Comparison of ENCODE assay signal across 30 cellular contexts in the genomic region with DNA sequence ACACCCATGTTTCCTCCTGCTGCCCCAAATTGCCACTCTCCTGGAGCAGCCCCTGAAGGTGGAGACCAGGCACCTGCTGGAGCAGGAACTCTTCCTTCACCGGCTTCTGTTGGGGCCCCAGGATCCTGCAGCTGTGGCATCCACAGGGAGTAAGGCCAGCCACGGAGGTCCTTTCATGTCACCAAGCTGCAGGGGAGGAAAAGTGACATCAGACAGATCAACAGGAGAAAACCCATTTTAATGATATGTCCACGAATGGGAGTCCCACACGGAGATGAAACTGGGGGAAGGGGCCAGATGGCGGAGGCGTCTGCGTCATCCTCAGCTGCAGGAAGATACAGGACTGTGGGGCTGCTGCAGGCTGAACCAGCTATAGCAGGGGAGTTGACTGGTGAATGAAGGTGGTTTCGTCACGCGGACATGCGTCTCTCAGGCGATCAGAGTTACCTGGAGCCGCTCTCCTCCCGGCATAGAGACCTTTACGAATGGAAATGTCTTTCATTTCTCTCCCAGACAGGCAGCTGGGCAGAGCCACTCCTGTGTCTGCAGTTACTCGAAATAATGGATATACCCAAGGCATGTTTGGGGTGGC. TPM values are rescaled to one million over a fixed set of nuclear protein-coding genes. Genes with fewer than 3 reads are reported as not detected.
"Had no signal": no experiment of that assay in that cellular context is flagged by ENCODE, and none has a peak within 500 bp of the region (broad histone marks: within the 10 kb centered on the region; RNA-seq: fewer than 3 reads in every experiment).

No MANE protein-coding gene starts in this region.

- H3K27ac Mint-ChIP-seq: activated CD4-positive, alpha-beta T cell treated with anti-CD3 and anti-CD28 coated beads, Interleukin-2, amount 10 ng/mL, durations not matched to agents 24 days and 14 days; activated CD8-positive, alpha-beta memory T cell treated with anti-CD3 and anti-CD28 coated beads, Interleukin-2, amount 10 ng/mL, durations not matched to agents 7 days and 5 days; activated naive CD4-positive, alpha-beta T cell treated with anti-CD3 and anti-CD28 coated beads, Interleukin-2, amount 50 U/mL, for 24 hours; activated T-cell treated with anti-CD3 and anti-CD28 coated beads, Interleukin-2, amount 50 U/mL, for 24 hours; activated T-helper 1 cell treated with anti-CD3 and anti-CD28 coated beads, Interleukin-12 subunit alpha, Interleukin-12 subunit beta, Interleukin-2, Interleukin-4 antibody, amounts not matched to agents 30 ng/mL and 10 ng/mL and 1 ng/mL, durations not matched to agents 14 hours and 24 hours and 36 hours; T-helper 1 cell treated with Interleukin-12 subunit alpha and Interleukin-12 subunit beta and Interleukin-4 antibody, amounts not matched to agents 30 μg/mL and 1 μg/mL, for 36 hours had no signal

- H3K4me3 Mint-ChIP-seq: activated B cell treated with CpG ODN at 0.5 μM for 24 hours; activated CD4-positive, alpha-beta T cell treated with anti-CD3 and anti-CD28 coated beads, Interleukin-2, amount 10 ng/mL, durations not matched to agents 24 days and 14 days; activated CD8-positive, alpha-beta memory T cell treated with anti-CD3 and anti-CD28 coated beads, Interleukin-2, amount 10 ng/mL, durations not matched to agents 7 days and 5 days; activated naive CD4-positive, alpha-beta T cell treated with anti-CD3 and anti-CD28 coated beads, Interleukin-2, amount 50 U/mL, for 24 hours; activated T-cell treated with anti-CD3 and anti-CD28 coated beads, Interleukin-2, amount 50 U/mL, for 24 hours; activated T-helper 1 cell treated with anti-CD3 and anti-CD28 coated beads, Interleukin-12 subunit alpha, Interleukin-12 subunit beta, Interleukin-2, Interleukin-4 antibody, amounts not matched to agents 30 ng/mL and 10 ng/mL and 1 ng/mL, durations not matched to agents 14 hours and 24 hours and 36 hours; T-helper 1 cell treated with Interleukin-12 subunit alpha and Interleukin-12 subunit beta and Interleukin-4 antibody, amounts not matched to agents 30 μg/mL and 1 μg/mL, for 36 hours had no signal

- H3K27me3 Mint-ChIP-seq: activated naive CD4-positive, alpha-beta T cell treated with anti-CD3 and anti-CD28 coated beads, Interleukin-2, amount 50 U/mL, for 24 hours had no signal

- H3K36me3 Mint-ChIP-seq: activated CD8-positive, alpha-beta memory T cell treated with anti-CD3 and anti-CD28 coated beads, Interleukin-2, amount 10 ng/mL, durations not matched to agents 7 days and 5 days; activated naive CD4-positive, alpha-beta T cell treated with anti-CD3 and anti-CD28 coated beads, Interleukin-2, amount 50 U/mL, for 24 hours had no signal

- H3K4me3 ChIP-seq: ascending aorta, body of pancreas, Peyer's patch, SJSA1 had no signal

- H3K36me3 ChIP-seq: ascending aorta, Peyer's patch, SJSA1 had no signal

- DNase-seq: activated B cell treated with CpG ODN at 0.5 μM for 24 hours; activated CD4-positive, alpha-beta T cell treated with anti-CD3 and anti-CD28 coated beads for 1 hour; activated CD4-positive, alpha-beta T cell treated with anti-CD3 and anti-CD28 coated beads, Interleukin-2, amount 10 ng/mL, durations not matched to agents 24 days and 14 days; activated CD4-positive, alpha-beta T cell treated with anti-CD3 and anti-CD28 coated beads, Interleukin-2, amount 50 U/mL, for 48 hours; activated CD8-positive, alpha-beta memory T cell treated with anti-CD3 and anti-CD28 coated beads, Interleukin-2, amount 10 ng/mL, durations not matched to agents 7 days and 5 days; activated effector memory CD4-positive, alpha-beta T cell treated with Interleukin-2 at 50 U/mL for 16 hours; activated naive CD4-positive, alpha-beta T cell; activated T-cell treated with anti-CD3 and anti-CD28 coated beads, Interleukin-2, amount 50 U/mL, for 24 hours; amniotic stem cell; IMR-90; Kasumi-1; KBM-7; NCI-H146; NCI-H187 treated with DMSO at 0.1 percent for 48 hours; NCI-H2081 treated with DMSO at 0.1 percent for 48 hours; NCI-H226; NCI-H526; NCI-H82; OCI-M1; SHP77; SW 1271 had no signal

- H3K27ac ChIP-seq: ascending aorta, body of pancreas, Peyer's patch, RWPE1, SJSA1 had no signal

- H3K9me3 ChIP-seq: ascending aorta, body of pancreas, Peyer's patch, SJSA1 had no signal

- H3K27me3 ChIP-seq: ascending aorta, body of pancreas, Peyer's patch, SJSA1 had no signal

- H3K9me3 Mint-ChIP-seq: activated B cell treated with CpG ODN at 0.5 μM for 24 hours; activated CD4-positive, alpha-beta T cell treated with anti-CD3 and anti-CD28 coated beads, Interleukin-2, amount 10 ng/mL, durations not matched to agents 24 days and 14 days; activated naive CD4-positive, alpha-beta T cell treated with anti-CD3 and anti-CD28 coated beads, Interleukin-2, amount 50 U/mL, for 24 hours; activated T-cell treated with anti-CD3 and anti-CD28 coated beads, Interleukin-2, amount 50 U/mL, for 24 hours; activated T-helper 1 cell treated with anti-CD3 and anti-CD28 coated beads, Interleukin-12 subunit alpha, Interleukin-12 subunit beta, Interleukin-2, Interleukin-4 antibody, amounts not matched to agents 30 ng/mL and 10 ng/mL and 1 ng/mL, durations not matched to agents 14 hours and 24 hours and 36 hours; T-helper 1 cell treated with Interleukin-12 subunit alpha and Interleukin-12 subunit beta and Interleukin-4 antibody, amounts not matched to agents 30 μg/mL and 1 μg/mL, for 36 hours had no signal

- H3K4me1 ChIP-seq: ascending aorta, body of pancreas, SJSA1 had no signal

- H3K4me1 Mint-ChIP-seq: activated CD4-positive, alpha-beta T cell treated with anti-CD3 and anti-CD28 coated beads, Interleukin-2, amount 10 ng/mL, durations not matched to agents 24 days and 14 days; activated naive CD4-positive, alpha-beta T cell treated with anti-CD3 and anti-CD28 coated beads, Interleukin-2, amount 50 U/mL, for 24 hours had no signal

- ATAC-seq: activated CD8-positive, alpha-beta memory T cell treated with anti-CD3 and anti-CD28 coated beads, Interleukin-2, amount 10 ng/mL, durations not matched to agents 7 days and 5 days; body of pancreas; SK-N-SH treated with all-trans-retinoic acid at 6 μM for 48 hours had no signal

RNA-seq across cellular contexts. Expression of a gene that starts 9.9 kb away (rescaled TPM):
- total RNA-seq: ascending aorta, IMR-90 had no signal
- polyA plus RNA-seq: IMR-90 had no signal
